In genomic region chr2:18966131-18966530, GRCh38 we compare ENCODE assay signal across 27 cellular contexts.
"Had no signal": no experiment of that assay in that cellular context is flagged by ENCODE, and none has a peak within 500 bp of the region (broad histone marks: within the 10 kb centered on the region; RNA-seq: fewer than 3 reads in every experiment).

No MANE protein-coding gene starts in this region.

- H3K36me3 Mint-ChIP-seq: WTC11 had no signal

- H3K9me3 Mint-ChIP-seq: activated CD4-positive, alpha-beta T cell treated with anti-CD3 and anti-CD28 coated beads, Interleukin-2, amount 10 ng/mL, durations not matched to agents 24 days and 14 days had no signal

- H3K4me1 Mint-ChIP-seq: activated CD4-positive, alpha-beta T cell treated with anti-CD3 and anti-CD28 coated beads, Interleukin-2, amount 10 ng/mL, durations not matched to agents 24 days and 14 days; activated T-helper 17 cell treated with anti-CD3 and anti-CD28 coated beads, Interleukin-2, amount 50 U/mL, for 72 hours; T-helper 17 cell; WTC11 had no signal

- H3K4me3 ChIP-seq: MG63, Peyer's patch, SJSA1 had no signal

- DNase-seq: activated CD4-positive, alpha-beta T cell treated with anti-CD3 and anti-CD28 coated beads, Interleukin-2, amount 50 U/mL, for 48 hours; activated CD4-positive, CD25-positive, alpha-beta regulatory T cell treated with anti-CD3 and anti-CD28 coated beads, Interleukin-2, amount 50 U/mL, for 72 hours; activated CD8-positive, alpha-beta memory T cell treated with anti-CD3 and anti-CD28 coated beads for 24 hours; activated gamma-delta T cell; activated naive CD4-positive, alpha-beta T cell treated with anti-CD3 and anti-CD28 coated beads for 36 hours; activated T-cell treated with anti-CD3 and anti-CD28 coated beads, Interleukin-2, amount 50 U/mL, for 4 hours; cerebellar nuclear complex; MG63; MV-4-11; NCI-H1092 treated with DMSO at 0.1 percent for 48 hours; NCI-H1417 treated with DMSO at 0.1 percent for 48 hours; NCI-H1694; NCI-H2029 treated with DMSO at 0.1 percent for 48 hours; NCI-H345; NCI-H510A; NCI-H526 treated with DMSO at 0.1 percent for 48 hours; NCI-H82; NK-92 treated with Interleukin-12 subunit alpha and Interleukin-12 subunit beta, amount 100 ng/mL, for 24 hours; Peyer's patch; SHP77; T-helper 17 cell; T-helper 9 cell had no signal

- H3K4me3 Mint-ChIP-seq: activated CD4-positive, alpha-beta T cell treated with anti-CD3 and anti-CD28 coated beads, Interleukin-2, amount 10 ng/mL, durations not matched to agents 24 days and 14 days; activated naive CD4-positive, alpha-beta T cell treated with anti-CD3 and anti-CD28 coated beads for 36 hours; activated naive CD8-positive, alpha-beta T cell; activated T-cell treated with anti-CD3 and anti-CD28 coated beads, Interleukin-2, amount 50 U/mL, for 4 hours; activated T-helper 17 cell treated with anti-CD3 and anti-CD28 coated beads, Interleukin-2, amount 50 U/mL, for 72 hours; T-helper 17 cell; WTC11 had no signal

- ATAC-seq: activated T-cell treated with anti-CD3 and anti-CD28 coated beads, Interleukin-2, amount 50 U/mL, for 4 hours; activated T-helper 17 cell treated with anti-CD3 and anti-CD28 coated beads, Interleukin-2, amount 50 U/mL, for 72 hours; T-helper 17 cell; WTC11 had no signal

- H3K27ac Mint-ChIP-seq: activated CD4-positive, alpha-beta T cell treated with anti-CD3 and anti-CD28 coated beads, Interleukin-2, amount 10 ng/mL, durations not matched to agents 24 days and 14 days; activated naive CD4-positive, alpha-beta T cell treated with anti-CD3 and anti-CD28 coated beads for 36 hours; activated naive CD8-positive, alpha-beta T cell; activated T-helper 17 cell treated with anti-CD3 and anti-CD28 coated beads, Interleukin-2, amount 50 U/mL, for 72 hours; T-helper 17 cell; WTC11 had no signal

- H3K27me3 Mint-ChIP-seq: activated CD4-positive, alpha-beta T cell treated with anti-CD3 and anti-CD28 coated beads, Interleukin-2, amount 10 ng/mL, durations not matched to agents 24 days and 14 days; activated naive CD8-positive, alpha-beta T cell; activated T-helper 17 cell treated with anti-CD3 and anti-CD28 coated beads, Interleukin-2, amount 50 U/mL, for 72 hours; T-helper 17 cell had no signal
